8 cellular contexts compared by ENCODE assay signal in the genomic region with DNA sequence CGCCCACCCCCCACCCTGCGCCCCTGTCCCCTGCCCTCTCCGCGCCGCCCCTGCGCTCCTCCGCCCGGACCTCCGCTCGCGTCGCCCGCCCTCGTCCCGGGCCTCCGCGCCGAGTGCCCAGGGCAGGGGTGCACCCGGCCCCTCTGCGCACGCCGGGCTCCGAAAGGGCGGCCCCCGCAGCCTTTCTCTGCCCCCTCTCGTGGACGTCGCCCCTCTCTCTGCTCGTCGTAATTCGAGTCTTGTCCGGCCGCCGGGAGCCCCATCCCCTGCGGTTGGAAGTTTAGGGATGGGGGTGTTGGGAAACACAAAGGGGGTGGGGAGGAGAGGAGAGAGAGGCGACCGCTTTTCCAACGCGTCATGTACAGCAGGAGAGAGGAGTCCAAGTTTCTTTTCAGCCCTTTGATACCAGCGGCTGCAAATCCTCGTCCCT. TPM values are rescaled to one million over a fixed set of nuclear protein-coding genes. Genes with fewer than 3 reads are reported as not detected.
A peak's percentile ranks its signal among the peaks of the same experiment; 100 is the strongest.
DNase-seq lines count a peak whose midpoint lies in the region; ATAC-seq and TF ChIP-seq lines count a peak whose summit lies in the region.

No MANE protein-coding gene starts in this region.

- intact Hi-C loops in esophagus squamous epithelium (cut with DNase I) = no loop called here
- intact Hi-C loops in naive thymus-derived CD4-positive, alpha-beta T cell (cut with micrococcal nuclease) = loop anchor here (1.0 to 10.0 kb wide), 24 partner anchors 35 to 1355 kb away; partner anchors contain the start of genes CCSAP (in 2 of the 2), COG2 (in 2 of the 2), NUP133 (in 2 of the 2) and TAF5L (in 2 of the 2)

- H3K27ac ChIP-seq in WERI-Rb-1 = peak overlapping the region; percentile 60
- H3K27ac ChIP-seq in esophagus squamous epithelium = peak overlapping the region; percentile 90 to 97 (median 96)
- H3K27ac ChIP-seq in naive thymus-derived CD4-positive, alpha-beta T cell (ENCODE audit: low read depth, low read length) = peak overlapping the region; percentile 76

- H3K36me3 ChIP-seq in BJ (ENCODE audit: control insufficient read depth, insufficient read depth, low read length) (no peaks in the 10 kb centered on the region), WERI-Rb-1 (no peaks in the 10 kb centered on the region), esophagus squamous epithelium (no peaks in the 10 kb centered on the region)
- no peaks in the 10 kb centered on the region for H3K36me3 ChIP-seq in naive thymus-derived CD4-positive, alpha-beta T cell (ENCODE audit: control insufficient read depth in 2 of 3, insufficient read depth in 3 of 3, low read length in 3 of 3)

- H3K27ac Mint-ChIP-seq in naive thymus-derived CD4-positive, alpha-beta T cell = peak overlapping the region in 8 of 9 donors; percentile 55 to 87 (median 74)

- DNase-seq in BJ (ENCODE audit: low read depth) (no peak), WERI-Rb-1 (no peak), esophagus squamous epithelium (lab: John Stamatoyannopoulos, UW) (no peak), NCI-H2196 (lab: John Stamatoyannopoulos, UW; ENCODE audit: unreplicated experiment) (no peak), NCI-H345 treated with DMSO at 0.1 percent for 48 hours (lab: John Stamatoyannopoulos, UW; ENCODE audit: unreplicated experiment) (no peak)
- DNase-seq in naive thymus-derived CD4-positive, alpha-beta T cell = peak in 4 of 9 donors; percentile 12 to 36 (median 18)

- H3K4me3 ChIP-seq in BJ (ENCODE audit: low read depth, low read length) (peak overlapping the region; percentile 89), WERI-Rb-1 (ENCODE audit: low read depth, low read length) (peak overlapping the region; percentile 67), esophagus squamous epithelium (peak overlapping the region; percentile 76 to 97 (median 90))
- peak overlapping the region; percentile 59 for H3K4me3 ChIP-seq in naive thymus-derived CD4-positive, alpha-beta T cell (ENCODE audit: low read length)

- H3K4me1 ChIP-seq in esophagus squamous epithelium = peaks cover 12 to 55% (median 31%) of the 10 kb centered on the region in 3 donors
- H3K4me1 ChIP-seq in naive thymus-derived CD4-positive, alpha-beta T cell (ENCODE audit: control insufficient read depth in 2 of 2, insufficient read depth in 2 of 2, low read length in 2 of 2) = no peaks in the 10 kb centered on the region

- CTCF ChIA-PET in BJ (lab: Yijun Ruan, JAX) = interaction anchor here (0.6 to 1.0 kb wide), 3 partner anchors 119 to 200 kb away, joined by 3 to 4 read pairs (median 3); no protein-coding TSS in a partner anchor
- CTCF ChIA-PET in naive thymus-derived CD4-positive, alpha-beta T cell (lab: Charles Lee) = no interaction called here

- peak; percentile 24 for ATAC-seq in GM18867 (IDR thresholded peaks at IDR 0.05; ENCODE audit: unreplicated experiment)
- ATAC-seq in HG03342 (IDR thresholded peaks at IDR 0.05; ENCODE audit: unreplicated experiment) = peak; percentile 17
- peak; percentile 10 for ATAC-seq in naive thymus-derived CD4-positive, alpha-beta T cell

- H3K4me1 Mint-ChIP-seq in naive thymus-derived CD4-positive, alpha-beta T cell = peaks cover 19 to 50% (median 41%) of the 10 kb centered on the region in 7 donors

- peaks cover 0 to 5% (median 0%) of the 10 kb centered on the region in 11 donors for H3K9me3 Mint-ChIP-seq in naive thymus-derived CD4-positive, alpha-beta T cell

- WGBS in esophagus squamous epithelium, 2 donors = 0 to 5% methylated on average over 4 to 24 of the region's 41 CpGs

- peak overlapping the region; percentile 81 to 93 (median 88) for H3K4me3 Mint-ChIP-seq in naive thymus-derived CD4-positive, alpha-beta T cell

- TF ChIP-seq CTCF in BJ (IDR thresholded peaks at IDR 0.05; ENCODE audit: insufficient read depth, low read depth, low read length) (no peak), WERI-Rb-1 (IDR thresholded peaks at IDR 0.05; ENCODE audit: low read depth, low read length) (no peak), esophagus squamous epithelium (IDR thresholded peaks at IDR 0.05) (no peak)

- H3K36me3 Mint-ChIP-seq in naive thymus-derived CD4-positive, alpha-beta T cell = peaks cover 0 to 4% (median 0%) of the 10 kb centered on the region in 5 donors

- peaks cover 0 to 3% (median 0%) of the 10 kb centered on the region in 5 donors for H3K27me3 Mint-ChIP-seq in naive thymus-derived CD4-positive, alpha-beta T cell

- no peaks in the 10 kb centered on the region for H3K9me3 ChIP-seq in WERI-Rb-1 (ENCODE audit: severe bottlenecking)
- H3K9me3 ChIP-seq in esophagus squamous epithelium = no peaks in the 10 kb centered on the region
- H3K9me3 ChIP-seq in naive thymus-derived CD4-positive, alpha-beta T cell (ENCODE audit: control insufficient read depth in 2 of 3, low read length in 3 of 3) = no peaks in the 10 kb centered on the region

- TF ChIP-seq POLR2A in esophagus squamous epithelium (IDR thresholded peaks at IDR 0.05) = no peak

- H3K27me3 ChIP-seq in BJ (ENCODE audit: control insufficient read depth, insufficient read depth, low read length) (no peaks in the 10 kb centered on the region), WERI-Rb-1 (ENCODE audit: insufficient read depth, low read depth, severe bottlenecking) (no peaks in the 10 kb centered on the region), esophagus squamous epithelium (no peaks in the 10 kb centered on the region)
- H3K27me3 ChIP-seq in naive thymus-derived CD4-positive, alpha-beta T cell (ENCODE audit: control insufficient read depth in 2 of 2, insufficient read depth in 2 of 2, low read length in 2 of 2) = no peaks in the 10 kb centered on the region

- POLR2A ChIA-PET in BJ (lab: Charles Lee) = no interaction called here
- POLR2A ChIA-PET in naive thymus-derived CD4-positive, alpha-beta T cell (lab: Charles Lee) = interaction anchor here (1.0 kb wide), 1 partner anchor 559 kb away, joined by 4 read pairs; no protein-coding TSS in a partner anchor

RNA-seq across cellular contexts. Expression of gene GALNT2, which starts 0.4 kb away (rescaled TPM):
- 70.6 and 90.9 TPM in 2 replicates for polyA plus RNA-seq in BJ (2011; rRNA removed)
- 54.5 and 58.4 TPM in 2 replicates for polyA minus RNA-seq in BJ (2011; rRNA and poly(A)+ RNA removed)
- total RNA-seq in esophagus squamous epithelium = 10 to 100 TPM; 25.8 to 36.2 (median 31.0) TPM
- total RNA-seq in naive thymus-derived CD4-positive, alpha-beta T cell = 10 to 100 TPM; 18.7 to 32.7 (median 26.4) TPM
- polyA plus RNA-seq in naive thymus-derived CD4-positive, alpha-beta T cell = 10 to 100 TPM; 12.0 to 13.1 TPM
